In the genomic region with DNA sequence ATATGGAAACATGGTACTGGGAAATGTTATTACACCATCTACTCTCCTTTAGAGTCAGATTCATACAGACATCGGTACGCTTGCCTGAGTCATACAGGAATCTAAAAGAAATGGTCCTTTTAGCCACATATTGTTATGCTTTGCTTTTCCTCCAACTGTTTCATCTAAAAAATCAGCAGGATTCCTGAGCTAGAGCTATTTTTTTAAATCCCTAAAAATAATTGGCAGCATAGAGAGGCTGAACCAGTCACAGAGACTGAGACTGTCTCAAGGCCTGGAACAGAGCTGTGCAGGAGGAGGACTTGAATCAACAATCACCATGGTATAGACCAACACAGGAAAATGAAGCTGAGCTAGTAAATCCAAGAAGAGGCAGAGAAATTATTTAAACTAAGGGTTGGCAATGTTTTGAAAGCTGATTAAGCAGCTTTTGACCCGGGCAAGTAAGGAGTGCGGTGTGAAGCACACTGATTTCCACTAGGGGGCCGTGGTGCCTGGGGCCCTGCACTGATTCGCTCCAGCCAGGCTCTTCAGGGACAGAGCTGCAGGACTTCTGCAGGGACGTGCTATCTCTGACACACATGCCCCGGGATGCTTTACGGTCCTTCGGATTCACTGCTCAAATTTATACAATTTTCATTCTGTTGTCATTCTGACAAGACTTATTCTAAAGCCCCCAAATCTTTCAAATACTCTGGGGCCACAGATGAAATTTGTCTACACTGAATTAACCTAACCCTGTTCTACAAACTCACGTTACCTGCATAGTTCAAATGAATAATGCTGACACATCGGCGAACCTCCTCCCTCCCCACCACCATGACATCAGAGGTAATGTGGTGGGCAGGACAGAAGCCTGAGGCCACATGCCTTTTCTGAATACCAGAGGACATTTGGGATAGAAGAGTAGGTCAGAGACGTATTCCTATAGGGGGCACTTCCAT, we compare ENCODE assay signal across 8 cellular contexts.
DNase-seq lines count a peak whose midpoint lies in the region; ATAC-seq and TF ChIP-seq lines count a peak whose summit lies in the region.

No MANE protein-coding gene starts in this region.

- peak; percentile 88 for ATAC-seq in GM19025 (IDR thresholded peaks at IDR 0.05; ENCODE audit: low read depth, unreplicated experiment)
- peak; percentile 87 for ATAC-seq in HG03095 (IDR thresholded peaks at IDR 0.05; ENCODE audit: unreplicated experiment)
- ATAC-seq in activated CD8-positive, alpha-beta T cell treated with anti-CD3 and anti-CD28 coated beads, Interleukin-2, amount 10 ng/mL, durations not matched to agents 7 days and 5 days = peak; percentile 89

- peak; percentile 90 for TF ChIP-seq CTCF in fibroblast of pulmonary artery (IDR thresholded peaks at IDR 0.05; ENCODE audit: low read length, missing control alignments)
- TF ChIP-seq CTCF in uterus (IDR thresholded peaks at IDR 0.05) = peak; percentile 54 to 64 (median 59)

- H3K27me3 Mint-ChIP-seq in activated CD8-positive, alpha-beta T cell treated with anti-CD3 and anti-CD28 coated beads, Interleukin-2, amount 10 ng/mL, durations not matched to agents 7 days and 5 days (ENCODE audit: low read depth) = no peaks in the 10 kb centered on the region

- H3K36me3 Mint-ChIP-seq in activated CD8-positive, alpha-beta T cell treated with anti-CD3 and anti-CD28 coated beads, Interleukin-2, amount 10 ng/mL, durations not matched to agents 7 days and 5 days (ENCODE audit: low read depth) = peaks cover 14% of the 10 kb centered on the region

- H3K4me3 Mint-ChIP-seq in activated CD8-positive, alpha-beta T cell treated with anti-CD3 and anti-CD28 coated beads, Interleukin-2, amount 10 ng/mL, durations not matched to agents 7 days and 5 days = no peak overlapping the region

- no peaks in the 10 kb centered on the region for H3K36me3 ChIP-seq in uterus

- POLR2A ChIA-PET in activated CD8-positive, alpha-beta T cell treated with anti-CD3 and anti-CD28 coated beads, Interleukin-2, amount 10 ng/mL, durations not matched to agents 7 days and 5 days (lab: Charles Lee) = no interaction called here

- intact Hi-C loops in uterus (cut with DNase I; ENCODE audit: low total_unique reads) = no loop called here

- CTCF ChIA-PET in activated CD8-positive, alpha-beta T cell treated with anti-CD3 and anti-CD28 coated beads, Interleukin-2, amount 10 ng/mL, durations not matched to agents 7 days and 5 days (lab: Charles Lee) = interaction anchor here (0.8 to 4.8 kb wide), 19 partner anchors 7 to 426 kb away, joined by 3 to 34 read pairs (median 4); no protein-coding TSS in a partner anchor

- no peaks in the 10 kb centered on the region for H3K4me1 Mint-ChIP-seq in activated CD8-positive, alpha-beta T cell treated with anti-CD3 and anti-CD28 coated beads, Interleukin-2, amount 10 ng/mL, durations not matched to agents 7 days and 5 days (ENCODE audit: low read depth)

- no peak overlapping the region for H3K27ac Mint-ChIP-seq in activated CD8-positive, alpha-beta T cell treated with anti-CD3 and anti-CD28 coated beads, Interleukin-2, amount 10 ng/mL, durations not matched to agents 7 days and 5 days

- H3K4me3 ChIP-seq in fibroblast of pulmonary artery (replicated peaks; ENCODE audit: low read depth, low read length) = no peak overlapping the region
- H3K4me3 ChIP-seq in uterus = no peak overlapping the region

- H3K9me3 Mint-ChIP-seq in activated CD8-positive, alpha-beta T cell treated with anti-CD3 and anti-CD28 coated beads, Interleukin-2, amount 10 ng/mL, durations not matched to agents 7 days and 5 days (ENCODE audit: insufficient read depth) = no peaks in the 10 kb centered on the region

- H3K27ac ChIP-seq in uterus = no peak overlapping the region

- DNase-seq in COLO668 (lab: John Stamatoyannopoulos, UW; ENCODE audit: unreplicated experiment) (peak; percentile 51), NCI-H526 (lab: John Stamatoyannopoulos, UW) (peak; percentile 48 to 86), fibroblast of pulmonary artery (ENCODE audit: low read depth) (peak; percentile 62), nucleus accumbens (lab: John Stamatoyannopoulos, UW) (peak in 46 of 56 donors; percentile 2 to 72 (median 29)), uterus (peak; percentile 31 to 38)
- peak; percentile 53 for DNase-seq in activated CD8-positive, alpha-beta T cell treated with anti-CD3 and anti-CD28 coated beads, Interleukin-2, amount 10 ng/mL, durations not matched to agents 7 days and 5 days

- no peaks in the 10 kb centered on the region for H3K27me3 ChIP-seq in uterus

- H3K9me3 ChIP-seq in uterus = no peaks in the 10 kb centered on the region

- H3K4me1 ChIP-seq in uterus = no peaks in the 10 kb centered on the region

- no peak for TF ChIP-seq POLR2A in uterus (IDR thresholded peaks at IDR 0.05)
